ENCODE assay signal across 9 cellular contexts in genomic region chr20:43456252-43456651, GRCh38. TPM values are rescaled to one million over a fixed set of nuclear protein-coding genes. Genes with fewer than 3 reads are reported as not detected.
A peak's percentile ranks its signal among the peaks of the same experiment; 100 is the strongest.
DNase-seq lines count a peak whose midpoint lies in the region; ATAC-seq and TF ChIP-seq lines count a peak whose summit lies in the region.
"Not testable (repeated sequence)": the region's sequence is repeated elsewhere in the genome, so short reads cannot be mapped to it uniquely, and the experiment has no call there.
"Had no signal": no experiment of that assay in that cellular context is flagged by ENCODE, and none has a peak within 500 bp of the region (broad histone marks: within the 10 kb centered on the region; RNA-seq: fewer than 3 reads in every experiment).

No MANE protein-coding gene starts in this region.

- not testable (repeated sequence) for H3K4me1 ChIP-seq in ES-I3 (ENCODE audit: insufficient read depth, low read length); mesendoderm (ENCODE audit: control insufficient read depth, low read depth, low read length)
- H3K4me1 ChIP-seq in endocrine pancreas (ENCODE audit: control insufficient read depth, insufficient read depth, low read length) (peaks cover 12% of the 10 kb centered on the region), osteoblast (ENCODE audit: insufficient read depth, low read length) (peaks cover 16% of the 10 kb centered on the region)

- not testable (repeated sequence) for H3K18ac ChIP-seq in mesendoderm (ENCODE audit: low read length)

- H3K36me3 Mint-ChIP-seq in WTC11, result peaks cover 24% of the 10 kb centered on the region
- H3K36me3 Mint-ChIP-seq in activated naive CD4-positive, alpha-beta T cell treated with anti-CD3 and anti-CD28 coated beads, Interleukin-2, amount 50 U/mL, for 24 hours, result peaks cover 16% of the 10 kb centered on the region

- peak overlapping the region; percentile 98; the same call in 1 of the 2 replicates for H3K9ac ChIP-seq in ES-I3 (ENCODE audit: low read depth, low read length)
- not testable (repeated sequence) for H3K9ac ChIP-seq in endocrine pancreas (ENCODE audit: control insufficient read depth, insufficient read depth, low read length); mesendoderm (ENCODE audit: low read length)

- H3K27ac ChIP-seq in 22Rv1, result peak overlapping the region; percentile 97
- not testable (repeated sequence) for H3K27ac ChIP-seq in mesendoderm (ENCODE audit: low read depth, low read length); osteoblast (ENCODE audit: low read depth, low read length)

- H4K5ac ChIP-seq in mesendoderm (ENCODE audit: low read length), result peak overlapping the region; percentile 75

- H3K27me3 ChIP-seq in endocrine pancreas (ENCODE audit: control insufficient read depth, insufficient read depth, low read length); mesendoderm (ENCODE audit: insufficient read depth, low read length, poor library complexity); osteoblast (ENCODE audit: insufficient read depth, low read length): not testable (repeated sequence)

- H2BK120ac ChIP-seq in mesendoderm (ENCODE audit: low read depth, low read length), result not testable (repeated sequence)

- no CpG with 5 or more reads among the region's 8 CpGs for WGBS in mesendoderm (ENCODE audit: extremely low coverage, insufficient coverage, low lambda C conversion rate)

- peaks cover 24% of the 10 kb centered on the region for H4K20me1 ChIP-seq in osteoblast (ENCODE audit: insufficient read depth, low read length)

- CTCF ChIA-PET in WTC11 (lab: Charles Lee), result interaction anchor here (0.6 to 3.6 kb wide), 4 partner anchors 10 to 585 kb away, joined by 3 to 18 read pairs (median 3); partner anchors contain the start of gene L3MBTL1

- TF ChIP-seq CTCF in 22Rv1 (IDR thresholded peaks at IDR 0.05); WTC11 (IDR thresholded peaks at IDR 0.05); osteoblast (IDR thresholded peaks at IDR 0.05; ENCODE audit: extremely low read depth, low read depth, low read length): not testable (repeated sequence)

- H3K4ac ChIP-seq in mesendoderm (ENCODE audit: low read depth, low read length), result not testable (repeated sequence)

- H3K4me3 ChIP-seq in endocrine pancreas (ENCODE audit: control insufficient read depth, insufficient read depth, low read length), result peak overlapping the region; percentile 79
- H3K4me3 ChIP-seq in mesendoderm (ENCODE audit: low read length); osteoblast (ENCODE audit: insufficient read depth, low read length): not testable (repeated sequence)

- H3K9me3 ChIP-seq in ES-I3 (ENCODE audit: control insufficient read depth, insufficient read depth, low read length); endocrine pancreas (ENCODE audit: control insufficient read depth, low read length); osteoblast (ENCODE audit: low read depth, low read length): not testable (repeated sequence)

- not testable (repeated sequence) for H3K23ac ChIP-seq in mesendoderm (ENCODE audit: low read length)

- peaks cover 24% of the 10 kb centered on the region for H3K79me2 ChIP-seq in mesendoderm (ENCODE audit: control insufficient read depth, insufficient read depth, low read length)
- H3K79me2 ChIP-seq in osteoblast (ENCODE audit: insufficient read depth, low read length), result peaks cover 34% of the 10 kb centered on the region

- H2BK5ac ChIP-seq in mesendoderm (ENCODE audit: low read length), result not testable (repeated sequence)

- H4K8ac ChIP-seq in mesendoderm (ENCODE audit: low read depth, low read length), result not testable (repeated sequence)

- ATAC-seq in WTC11, result not testable (repeated sequence)

- POLR2A ChIA-PET in WTC11 (lab: Charles Lee), result interaction anchor here (0.7 to 2.9 kb wide), 3 partner anchors 52 to 237 kb away, joined by 12 to 23 read pairs (median 13); partner anchors contain the start of gene L3MBTL1

- not testable (repeated sequence) for H3K27ac Mint-ChIP-seq in WTC11
- peak overlapping the region; percentile 98 for H3K27ac Mint-ChIP-seq in activated naive CD4-positive, alpha-beta T cell treated with anti-CD3 and anti-CD28 coated beads, Interleukin-2, amount 50 U/mL, for 24 hours

- DNase-seq in NCI-H2227 (lab: John Stamatoyannopoulos, UW; ENCODE audit: unreplicated experiment) (peak; percentile 20), mesendoderm (peak; percentile 28)
- DNase-seq in WTC11 (ENCODE audit: low spot score); osteoblast (ENCODE audit: insufficient read length, low spot score, missing footprints): not testable (repeated sequence)

- peaks cover 27% of the 10 kb centered on the region for H3K4me1 Mint-ChIP-seq in WTC11
- H3K4me1 Mint-ChIP-seq in activated naive CD4-positive, alpha-beta T cell treated with anti-CD3 and anti-CD28 coated beads, Interleukin-2, amount 50 U/mL, for 24 hours, result peaks cover 25% of the 10 kb centered on the region

- H3K79me1 ChIP-seq in mesendoderm (ENCODE audit: low read length), result not testable (repeated sequence)

- H3K4me3 Mint-ChIP-seq in WTC11, result peak overlapping the region; percentile 83
- H3K4me3 Mint-ChIP-seq in activated naive CD4-positive, alpha-beta T cell treated with anti-CD3 and anti-CD28 coated beads, Interleukin-2, amount 50 U/mL, for 24 hours, result peak overlapping the region; percentile 92

- H3K36me3 ChIP-seq in ES-I3 (ENCODE audit: insufficient read depth, low read length), result peaks cover 21% of the 10 kb centered on the region
- not testable (repeated sequence) for H3K36me3 ChIP-seq in endocrine pancreas (ENCODE audit: control insufficient read depth, insufficient read depth, low read length); mesendoderm (ENCODE audit: control insufficient read depth, insufficient read depth, low read length)
- peaks cover 24% of the 10 kb centered on the region for H3K36me3 ChIP-seq in osteoblast (ENCODE audit: insufficient read depth, low read length)

- not testable (repeated sequence) for H2AK5ac ChIP-seq in mesendoderm (ENCODE audit: low read length)

- not testable (repeated sequence) for H3K27me3 Mint-ChIP-seq in WTC11 (ENCODE audit: low read depth); activated naive CD4-positive, alpha-beta T cell treated with anti-CD3 and anti-CD28 coated beads, Interleukin-2, amount 50 U/mL, for 24 hours

- not testable (repeated sequence) for H3K56ac ChIP-seq in mesendoderm (ENCODE audit: low read length)

- H3K9me3 Mint-ChIP-seq in WTC11; activated naive CD4-positive, alpha-beta T cell treated with anti-CD3 and anti-CD28 coated beads, Interleukin-2, amount 50 U/mL, for 24 hours: not testable (repeated sequence)

- peak overlapping the region; percentile 97 for H2AFZ ChIP-seq in osteoblast (ENCODE audit: low read length)

- not testable (repeated sequence) for H2BK15ac ChIP-seq in mesendoderm (replicated peaks; ENCODE audit: low read depth)

- H3K4me2 ChIP-seq in mesendoderm (ENCODE audit: low read length); osteoblast (ENCODE audit: insufficient read depth, low read length): not testable (repeated sequence)

TF ChIP-seq in WTC11, 78 proteins besides CTCF, POLR2A, EP300 and RAD21:
- TF ChIP-seq NFYB (CRISPR knock-in tag; conservative IDR thresholded peaks at IDR 0.05; ENCODE audit: low read depth), result peak; percentile 70

RNA-seq across cellular contexts. Expression of gene SRSF6, which starts 1.4 kb away (rescaled TPM):
- total RNA-seq in WTC11 (2021) (107 to 141 TPM (median 139 TPM) in 3 replicates), osteoblast (70.1 and 81.1 TPM in 2 replicates)
- polyA plus RNA-seq in mesendoderm (2013, experiment 1 of 2), result 155 TPM
- polyA plus RNA-seq in mesendoderm (2013, experiment 2 of 2), result 154 TPM

RNA-seq across cellular contexts. Expression of gene L3MBTL1, which starts 51.2 kb away (rescaled TPM):
- total RNA-seq in WTC11 (2021) (28.3 to 28.7 TPM (median 28.3 TPM) in 3 replicates), osteoblast (5.6 and 9.8 TPM in 2 replicates)
- polyA plus RNA-seq in mesendoderm (2013, experiment 1 of 2), result 2.1 TPM
- 1.8 TPM for polyA plus RNA-seq in mesendoderm (2013, experiment 2 of 2)
- total RNA-seq: SJSA1 had no signal
